In genomic region chr1:20355101-20355827, GRCh38 we compare ENCODE assay signal across 26 cellular contexts.
"Had no signal": no experiment of that assay in that cellular context is flagged by ENCODE, and none has a peak within 500 bp of the region (broad histone marks: within the 10 kb centered on the region; RNA-seq: fewer than 3 reads in every experiment).

No MANE protein-coding gene starts in this region.

- H3K4me3 Mint-ChIP-seq: activated CD8-positive, alpha-beta T cell treated with anti-CD3 and anti-CD28 coated beads for 36 hours; activated naive CD8-positive, alpha-beta T cell treated with anti-CD3 and anti-CD28 coated beads, Interleukin-2, amount 10 ng/mL, durations not matched to agents 7 days and 5 days; brain; naive thymus-derived CD8-positive, alpha-beta T cell; neural crest cell; stimulated activated effector memory CD8-positive, alpha-beta T cell treated with anti-CD3 and anti-CD28 coated beads, Interleukin-12 subunit alpha, Interleukin-12 subunit beta, amount 100 ng/mL, for 72 hours; stimulated activated naive CD8-positive, alpha-beta T cell treated with anti-CD3 and anti-CD28 coated beads, Interleukin-15, Interleukin-2, amounts not matched to agents 100 ng/mL and 50 ng/mL, for 24 hours had no signal

- ATAC-seq: activated CD8-positive, alpha-beta T cell treated with anti-CD3 and anti-CD28 coated beads for 36 hours; gastroesophageal sphincter; naive thymus-derived CD8-positive, alpha-beta T cell; right lobe of liver; stimulated activated effector memory CD8-positive, alpha-beta T cell treated with anti-CD3 and anti-CD28 coated beads, Interleukin-12 subunit alpha, Interleukin-12 subunit beta, amount 100 ng/mL, for 72 hours had no signal

- H3K4me1 Mint-ChIP-seq: neural crest cell had no signal

- H3K9me3 Mint-ChIP-seq: activated CD8-positive, alpha-beta T cell treated with anti-CD3 and anti-CD28 coated beads for 36 hours; activated naive CD8-positive, alpha-beta T cell treated with anti-CD3 and anti-CD28 coated beads, Interleukin-2, amount 10 ng/mL, durations not matched to agents 7 days and 5 days; activated T-helper 2 cell treated with anti-CD3 and anti-CD28 coated beads, Interferon-gamma antibody, Interleukin-2, Interleukin-4, amounts not matched to agents 10 μg/mL and 5 μg/mL and 100 μg/mL, durations not matched to agents 14 hours and 24 hours and 36 hours; naive thymus-derived CD8-positive, alpha-beta T cell; neural crest cell; stimulated activated effector memory CD8-positive, alpha-beta T cell treated with anti-CD3 and anti-CD28 coated beads, Interleukin-12 subunit alpha, Interleukin-12 subunit beta, amount 100 ng/mL, for 72 hours; stimulated activated naive CD8-positive, alpha-beta T cell treated with anti-CD3 and anti-CD28 coated beads, Interleukin-15, Interleukin-2, amounts not matched to agents 100 ng/mL and 50 ng/mL, for 24 hours had no signal

- H3K4me1 ChIP-seq: ascending aorta had no signal

- DNase-seq: activated CD4-positive, alpha-beta T cell treated with anti-CD3 and anti-CD28 coated beads for 1 hour; activated CD4-positive, alpha-beta T cell treated with anti-CD3 and anti-CD28 coated beads, Interleukin-2, amount 50 U/mL, for 1 hour; activated naive CD4-positive, alpha-beta T cell treated with Interleukin-2 at 50 U/mL for 16 hours; activated naive CD8-positive, alpha-beta T cell treated with anti-CD3 and anti-CD28 coated beads, Interleukin-2, amount 10 ng/mL, durations not matched to agents 7 days and 5 days; dorsolateral prefrontal cortex; effector memory CD4-positive, alpha-beta T cell; erythroblast; hippocampal formation; mesenchymal stem cell; naive thymus-derived CD8-positive, alpha-beta T cell; right lobe of liver; stimulated activated CD4-positive, alpha-beta T cell treated with anti-CD3 and anti-CD28 coated beads, Interleukin-4, amount 100 ng/mL, for 24 hours; T-helper 9 cell; trophoblast cell; uterus had no signal

- H3K4me3 ChIP-seq: ascending aorta, coronary artery, dorsolateral prefrontal cortex, gastroesophageal sphincter, right lobe of liver, skin epidermis, thoracic aorta, uterus had no signal

- H3K36me3 Mint-ChIP-seq: activated naive CD8-positive, alpha-beta T cell treated with anti-CD3 and anti-CD28 coated beads, Interleukin-2, amount 10 ng/mL, durations not matched to agents 7 days and 5 days; brain; naive thymus-derived CD8-positive, alpha-beta T cell; stimulated activated effector memory CD8-positive, alpha-beta T cell treated with anti-CD3 and anti-CD28 coated beads, Interleukin-12 subunit alpha, Interleukin-12 subunit beta, amount 100 ng/mL, for 72 hours had no signal

- H3K27ac ChIP-seq: ascending aorta, coronary artery, dorsolateral prefrontal cortex, gastroesophageal sphincter, right lobe of liver, thoracic aorta, uterus had no signal

- H3K9me3 ChIP-seq: ascending aorta, gastroesophageal sphincter, right lobe of liver, thoracic aorta, uterus had no signal

- H3K27me3 ChIP-seq: ascending aorta, right lobe of liver, uterus had no signal

- H3K36me3 ChIP-seq: ascending aorta, gastroesophageal sphincter, right lobe of liver, thoracic aorta, uterus had no signal

- H3K27me3 Mint-ChIP-seq: brain had no signal
